ENCODE assay signal across 1 cellular context in genomic region chr12:12716845-12717585, GRCh38.
TF ChIP-seq lines count a peak whose summit lies in the region.

Gene CDKN1B, plus strand, starts transcription at chr12:12717368. Its CDS starts 472 bp downstream, at chr12:12717840.

TF ChIP-seq in HepG2, 621 proteins besides CTCF, POLR2A, EP300 and RAD21 (continued from another document and continues in another):
- TF ChIP-seq ZBTB10 (CRISPR knock-in tag; IDR thresholded peaks at IDR 0.05; ENCODE audit: borderline replicate concordance) (peak; percentile 62; the same call in 1 of the 2 replicates), DMTF1 (CRISPR knock-in tag; IDR thresholded peaks at IDR 0.05) (no peak), GZF1 (CRISPR knock-in tag; IDR thresholded peaks at IDR 0.05) (peak; percentile 4; the same call in 1 of the 2 replicates), ZNF75D (CRISPR knock-in tag; IDR thresholded peaks at IDR 0.05; ENCODE audit: borderline replicate concordance) (no peak), ZNF816 (CRISPR knock-in tag; IDR thresholded peaks at IDR 0.05; ENCODE audit: borderline replicate concordance) (peak; percentile 59; the same call in 1 of the 2 replicates), DNMT3B (CRISPR knock-in tag; conservative IDR thresholded peaks at IDR 0.05) (no peak), ZNF484 (CRISPR knock-in tag; IDR thresholded peaks at IDR 0.05; ENCODE audit: borderline replicate concordance, low read depth) (no peak), ZNF224 (CRISPR knock-in tag; IDR thresholded peaks at IDR 0.05) (0 out of 2 replicates have a peak, but pooled peaks have one; percentile 30), YY1 (IDR thresholded peaks at IDR 0.05; ENCODE audit: insufficient read depth, insufficient replicate concordance, low read depth, low read length) (peak; percentile 84), DZIP1 (CRISPR knock-in tag; IDR thresholded peaks at IDR 0.05) (no peak), MED8 (CRISPR knock-in tag; IDR thresholded peaks at IDR 0.05; ENCODE audit: insufficient replicate concordance) (peak; percentile 50), ZBTB8A (CRISPR knock-in tag; IDR thresholded peaks at IDR 0.05; ENCODE audit: borderline replicate concordance, low read depth) (no peak), ZMAT3 (CRISPR knock-in tag; conservative IDR thresholded peaks at IDR 0.05) (peak; percentile 89), POLR2AphosphoS5 (IDR thresholded peaks at IDR 0.05; ENCODE audit: low read depth, low read length) (peak; percentile 80), TFE3 (CRISPR knock-in tag; IDR thresholded peaks at IDR 0.05) (peak; percentile 87), KAT8 (CRISPR knock-in tag; IDR thresholded peaks at IDR 0.05) (peak; percentile 45), MEIS2 (CRISPR knock-in tag; IDR thresholded peaks at IDR 0.05) (peak; percentile 35; the same call in 1 of the 2 replicates), ZBTB3 (CRISPR knock-in tag; IDR thresholded peaks at IDR 0.05; ENCODE audit: borderline replicate concordance, low read depth) (no peak), NR0B2 (CRISPR knock-in tag; IDR thresholded peaks at IDR 0.05) (0 out of 2 replicates have a peak, but pooled peaks have one; percentile 16), MAX (IDR thresholded peaks at IDR 0.05) (peak; percentile 61), ARID4A (CRISPR knock-in tag; IDR thresholded peaks at IDR 0.05; ENCODE audit: borderline replicate concordance) (peak; percentile 73), TIGD3 (CRISPR knock-in tag; IDR thresholded peaks at IDR 0.05; ENCODE audit: borderline replicate concordance) (no peak), GATAD2A (CRISPR knock-in tag; IDR thresholded peaks at IDR 0.05) (peak; percentile 29; the same call in 1 of the 2 replicates), NCOA2 (CRISPR knock-in tag; IDR thresholded peaks at IDR 0.05) (0 out of 2 replicates have a peak, but pooled peaks have one; percentile 16), ZNF12 (CRISPR knock-in tag; IDR thresholded peaks at IDR 0.05) (no peak), ZNF605 (CRISPR knock-in tag; IDR thresholded peaks at IDR 0.05) (peak; percentile 47; the same call in 1 of the 2 replicates), ZNF687 (CRISPR knock-in tag; IDR thresholded peaks at IDR 0.05) (peak; percentile 83), TCF12 (IDR thresholded peaks at IDR 0.05) (no peak), TCF12 (CRISPR knock-in tag; IDR thresholded peaks at IDR 0.05) (0 out of 2 replicates have a peak, but pooled peaks have one; percentile 56), NFKBIZ (CRISPR knock-in tag; IDR thresholded peaks at IDR 0.05) (0 out of 2 replicates have a peak, but pooled peaks have one; percentile 38), ELF4 (CRISPR knock-in tag; IDR thresholded peaks at IDR 0.05; ENCODE audit: borderline replicate concordance) (peak; percentile 91)
